In genomic region chr2:22944141-22944540, GRCh38 we compare ENCODE assay signal across 1 cellular context.
TF ChIP-seq lines count a peak whose summit lies in the region.

No MANE protein-coding gene starts in this region.

TF ChIP-seq in SK-N-SH, 30 proteins besides CTCF, POLR2A, EP300 and RAD21 (continued from another document):
- no peak for TF ChIP-seq YY1 (IDR thresholded peaks at IDR 0.05; ENCODE audit: low read depth)
- no peak for TF ChIP-seq TCF12 (IDR thresholded peaks at IDR 0.05)
- TF ChIP-seq NFIC (IDR thresholded peaks at IDR 0.05; ENCODE audit: borderline replicate concordance), result no peak
- TF ChIP-seq SIN3A (IDR thresholded peaks at IDR 0.05; ENCODE audit: borderline replicate concordance, low read depth, low read length), result no peak
- TF ChIP-seq REST (IDR thresholded peaks at IDR 0.05; ENCODE audit: low read depth, low read length), result no peak
- no peak for TF ChIP-seq GATA2 (CRISPR knock-in tag; IDR thresholded peaks at IDR 0.05)
- no peak for TF ChIP-seq USF2 (IDR thresholded peaks at IDR 0.05; ENCODE audit: borderline replicate concordance, low read depth, low read length)
TF ChIP-seq in SK-N-SH: peak in this region for 0.
